In genomic region chr11:116199182-116199581, GRCh38 we compare ENCODE assay signal across 14 cellular contexts.
DNase-seq lines count a peak whose midpoint lies in the region; ATAC-seq lines count a peak whose summit lies in the region.
"Had no signal": no experiment of that assay in that cellular context is flagged by ENCODE, and none has a peak within 500 bp of the region (broad histone marks: within the 10 kb centered on the region; RNA-seq: fewer than 3 reads in every experiment).

No MANE protein-coding gene starts in this region.

- H4K20me1 ChIP-seq in GM23248 (ENCODE audit: insufficient read depth): no peaks in the 10 kb centered on the region

- no peak overlapping the region for H3K4me2 ChIP-seq in GM23248 (ENCODE audit: unreplicated experiment)

- H3K4me1 ChIP-seq in GM23248 (ENCODE audit: insufficient read depth): no peaks in the 10 kb centered on the region

- H3F3A ChIP-seq in GM23248 (ENCODE audit: insufficient read depth): no peaks in the 10 kb centered on the region

- no peaks in the 10 kb centered on the region for H3K79me2 ChIP-seq in GM23248 (ENCODE audit: insufficient read depth)

- in situ Hi-C loops in GM23248 (cut with MboI): no loop called here

- H3K36me3 ChIP-seq in GM23248 (ENCODE audit: low read depth): no peaks in the 10 kb centered on the region
- H3K36me3 ChIP-seq: neutrophil, spleen had no signal

- no peak overlapping the region for H3K27ac ChIP-seq in GM23248
- H3K27ac ChIP-seq: neutrophil, spleen had no signal

- no peaks in the 10 kb centered on the region for H3K9me3 ChIP-seq in GM23248 (ENCODE audit: low read depth)
- H3K9me3 ChIP-seq: neutrophil, spleen had no signal

- no peaks in the 10 kb centered on the region for H3K27me3 ChIP-seq in GM23248 (replicated peaks; ENCODE audit: insufficient read depth)

- 36 to 47% methylated on average over 7 to 8 of the region's 10 CpGs for WGBS in GM23248 (ENCODE audit: low coverage in 1 of 2, low lambda C conversion rate in 2 of 2, missing lambda C conversion rate in 2 of 2), 2 experiments

- ATAC-seq in HG02840 (IDR thresholded peaks at IDR 0.05; ENCODE audit: low FRiP score, unreplicated experiment) (no peak), HG02885 (IDR thresholded peaks at IDR 0.05; ENCODE audit: poor library complexity, unreplicated experiment) (no peak)
- ATAC-seq: T-helper 17 cell had no signal

- no peak overlapping the region for H3K9ac ChIP-seq in GM23248

- no peak overlapping the region for H2AFZ ChIP-seq in GM23248

- H3K4me3 ChIP-seq in GM23248: no peak overlapping the region
- H3K4me3 ChIP-seq: spleen had no signal

- peak; percentile 28 for DNase-seq in NCI-H2227 (lab: John Stamatoyannopoulos, UW; ENCODE audit: unreplicated experiment)
- no peak for DNase-seq in NCI-H2227 treated with DMSO at 0.1 percent for 48 hours (lab: John Stamatoyannopoulos, UW)
- DNase-seq in NCI-H2107 (lab: John Stamatoyannopoulos, UW): peak; percentile 48
- DNase-seq in SHP77 treated with DMSO at 0.1 percent for 48 hours (lab: John Stamatoyannopoulos, UW): peak; percentile 87
- peak; percentile 56 for DNase-seq in retina
- DNase-seq in GM23248: no peak
- DNase-seq: activated CD4-positive, alpha-beta T cell treated with anti-CD3 and anti-CD28 coated beads, Interleukin-2, amount 50 U/mL, for 4 hours; amniotic stem cell; spleen; substantia nigra; T-helper 17 cell had no signal

- H3K9me2 ChIP-seq in GM23248 (ENCODE audit: insufficient read depth): no peaks in the 10 kb centered on the region

Comparison
In these comparisons a context has a peak if more than half of its experiments do, and no peak if none do; other contexts are left out.
1. DNase-seq: peak in NCI-H2227 (single experiment), NCI-H2107 (single experiment), SHP77 treated with DMSO at 0.1 percent for 48 hours (single experiment) and retina (single experiment); none in NCI-H2227 treated with DMSO at 0.1 percent for 48 hours (single experiment) and GM23248 (single experiment).